Comparison of ENCODE assay signal across 1 cellular context in the genomic region with DNA sequence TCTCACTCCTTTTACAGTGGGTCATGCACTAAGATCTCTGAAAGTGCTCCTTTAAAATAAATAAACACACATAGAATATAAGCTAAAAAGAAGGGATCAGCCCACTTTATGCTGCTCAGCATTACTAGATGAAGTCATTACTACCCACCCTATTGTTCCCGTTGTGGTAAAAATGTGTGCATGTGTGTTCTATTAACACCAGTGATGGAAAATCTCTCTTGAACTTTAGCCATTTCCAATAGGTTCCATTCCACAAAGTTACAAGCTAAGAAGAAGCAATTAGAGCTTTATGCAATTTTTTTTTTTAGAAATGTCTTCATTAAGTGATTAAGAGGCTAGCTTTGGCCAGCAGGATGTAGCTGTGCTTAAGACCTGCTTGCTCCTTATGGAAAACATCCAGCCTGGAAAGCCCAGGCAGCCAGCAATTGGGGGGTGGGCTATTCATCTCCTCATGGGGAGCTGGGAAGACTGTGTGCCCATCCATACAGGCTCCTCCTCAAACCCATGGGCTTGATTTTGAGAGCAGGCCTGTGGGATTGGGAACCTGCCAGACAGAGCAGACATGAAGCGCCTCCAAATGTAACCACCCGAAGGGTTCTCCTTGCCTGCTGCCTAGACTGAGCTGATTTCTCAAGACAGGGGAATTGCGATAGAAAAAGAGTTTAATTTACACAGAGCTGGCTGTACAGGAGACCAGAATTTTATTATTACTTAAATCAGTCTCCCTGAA.
TF ChIP-seq lines count a peak whose summit lies in the region.

No MANE protein-coding gene starts in this region.

TF ChIP-seq in SK-N-SH, 30 proteins besides CTCF, POLR2A, EP300 and RAD21 (continued from another document):
- TF ChIP-seq, protein P1, sequence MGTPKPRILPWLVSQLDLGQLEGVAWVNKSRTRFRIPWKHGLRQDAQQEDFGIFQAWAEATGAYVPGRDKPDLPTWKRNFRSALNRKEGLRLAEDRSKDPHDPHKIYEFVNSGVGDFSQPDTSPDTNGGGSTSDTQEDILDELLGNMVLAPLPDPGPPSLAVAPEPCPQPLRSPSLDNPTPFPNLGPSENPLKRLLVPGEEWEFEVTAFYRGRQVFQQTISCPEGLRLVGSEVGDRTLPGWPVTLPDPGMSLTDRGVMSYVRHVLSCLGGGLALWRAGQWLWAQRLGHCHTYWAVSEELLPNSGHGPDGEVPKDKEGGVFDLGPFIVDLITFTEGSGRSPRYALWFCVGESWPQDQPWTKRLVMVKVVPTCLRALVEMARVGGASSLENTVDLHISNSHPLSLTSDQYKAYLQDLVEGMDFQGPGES (IDR thresholded peaks at IDR 0.05; ENCODE audit: low read depth, low read length), result no peak
- no peak; the same call in 1 of the 2 replicates for TF ChIP-seq POLR2AphosphoS5 (IDR thresholded peaks at IDR 0.05; ENCODE audit: low read depth, low read length)
- no peak for TF ChIP-seq ELF1 (IDR thresholded peaks at IDR 0.05)
- no peak for TF ChIP-seq FOXM1 (IDR thresholded peaks at IDR 0.05; ENCODE audit: low read depth)
- no peak for TF ChIP-seq GABPA (IDR thresholded peaks at IDR 0.05; ENCODE audit: low read depth)
- no peak for TF ChIP-seq GATA2 (CRISPR knock-in tag; IDR thresholded peaks at IDR 0.05)
- TF ChIP-seq EZH2phosphoT487 (IDR thresholded peaks at IDR 0.05; ENCODE audit: borderline replicate concordance, low read depth), result no peak
- TF ChIP-seq RXRA (IDR thresholded peaks at IDR 0.05; ENCODE audit: borderline replicate concordance, low read depth), result no peak
- TF ChIP-seq TAF1 (IDR thresholded peaks at IDR 0.05; ENCODE audit: borderline replicate concordance, low read depth, low read length), result no peak
- no peak for TF ChIP-seq NRF1 (IDR thresholded peaks at IDR 0.05; ENCODE audit: low read depth, low read length)
- TF ChIP-seq, protein P2, sequence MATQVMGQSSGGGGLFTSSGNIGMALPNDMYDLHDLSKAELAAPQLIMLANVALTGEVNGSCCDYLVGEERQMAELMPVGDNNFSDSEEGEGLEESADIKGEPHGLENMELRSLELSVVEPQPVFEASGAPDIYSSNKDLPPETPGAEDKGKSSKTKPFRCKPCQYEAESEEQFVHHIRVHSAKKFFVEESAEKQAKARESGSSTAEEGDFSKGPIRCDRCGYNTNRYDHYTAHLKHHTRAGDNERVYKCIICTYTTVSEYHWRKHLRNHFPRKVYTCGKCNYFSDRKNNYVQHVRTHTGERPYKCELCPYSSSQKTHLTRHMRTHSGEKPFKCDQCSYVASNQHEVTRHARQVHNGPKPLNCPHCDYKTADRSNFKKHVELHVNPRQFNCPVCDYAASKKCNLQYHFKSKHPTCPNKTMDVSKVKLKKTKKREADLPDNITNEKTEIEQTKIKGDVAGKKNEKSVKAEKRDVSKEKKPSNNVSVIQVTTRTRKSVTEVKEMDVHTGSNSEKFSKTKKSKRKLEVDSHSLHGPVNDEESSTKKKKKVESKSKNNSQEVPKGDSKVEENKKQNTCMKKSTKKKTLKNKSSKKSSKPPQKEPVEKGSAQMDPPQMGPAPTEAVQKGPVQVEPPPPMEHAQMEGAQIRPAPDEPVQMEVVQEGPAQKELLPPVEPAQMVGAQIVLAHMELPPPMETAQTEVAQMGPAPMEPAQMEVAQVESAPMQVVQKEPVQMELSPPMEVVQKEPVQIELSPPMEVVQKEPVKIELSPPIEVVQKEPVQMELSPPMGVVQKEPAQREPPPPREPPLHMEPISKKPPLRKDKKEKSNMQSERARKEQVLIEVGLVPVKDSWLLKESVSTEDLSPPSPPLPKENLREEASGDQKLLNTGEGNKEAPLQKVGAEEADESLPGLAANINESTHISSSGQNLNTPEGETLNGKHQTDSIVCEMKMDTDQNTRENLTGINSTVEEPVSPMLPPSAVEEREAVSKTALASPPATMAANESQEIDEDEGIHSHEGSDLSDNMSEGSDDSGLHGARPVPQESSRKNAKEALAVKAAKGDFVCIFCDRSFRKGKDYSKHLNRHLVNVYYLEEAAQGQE (IDR thresholded peaks at IDR 0.05; ENCODE audit: low read depth, low read length), result no peak
- no peak for TF ChIP-seq CHD2 (IDR thresholded peaks at IDR 0.05; ENCODE audit: low read length, partially characterized antibody)
- TF ChIP-seq RCOR1 (IDR thresholded peaks at IDR 0.05; ENCODE audit: low read length), result no peak
TF ChIP-seq in SK-N-SH: peak in this region for 0.
